1 cellular context compared by ENCODE assay signal in genomic region chr4:170716868-170717267, GRCh38.
TF ChIP-seq lines count a peak whose summit lies in the region.

No MANE protein-coding gene starts in this region.

TF ChIP-seq in GM23338, 12 proteins besides CTCF, POLR2A, EP300 and RAD21 (continued from another document):
- TF ChIP-seq ETS1 (IDR thresholded peaks at IDR 0.05) (no peak), ZNF114 (CRISPR knock-in tag; IDR thresholded peaks at IDR 0.05) (no peak), POLR2AphosphoS5 (IDR thresholded peaks at IDR 0.05; ENCODE audit: low read depth) (no peak), STAT1 (IDR thresholded peaks at IDR 0.05; ENCODE audit: unreplicated experiment) (no peak), JUNB (IDR thresholded peaks at IDR 0.05; ENCODE audit: unreplicated experiment) (no peak)
